Comparison of ENCODE assay signal across 23 cellular contexts in the genomic region with DNA sequence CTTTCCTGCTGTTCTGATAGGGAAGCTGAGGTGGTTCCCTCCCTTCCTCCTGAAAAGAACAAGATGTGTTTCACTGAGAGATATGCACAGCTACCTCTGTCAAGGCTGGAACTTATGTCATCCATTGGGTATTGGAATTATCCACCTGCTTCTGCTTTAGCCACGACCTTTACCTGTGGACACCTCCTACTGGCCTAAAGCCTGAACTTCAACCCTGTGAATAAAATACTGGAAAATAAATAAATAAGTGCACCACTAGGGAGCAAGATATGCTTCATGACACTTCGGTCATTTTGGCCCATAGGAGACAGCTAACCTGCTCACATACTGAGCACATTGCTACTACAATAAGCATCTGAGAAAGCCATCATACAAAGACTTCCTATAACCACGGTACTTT.
DNase-seq lines count a peak whose midpoint lies in the region; ATAC-seq and TF ChIP-seq lines count a peak whose summit lies in the region.
"Had no signal": no experiment of that assay in that cellular context is flagged by ENCODE, and none has a peak within 500 bp of the region (broad histone marks: within the 10 kb centered on the region; RNA-seq: fewer than 3 reads in every experiment).

No MANE protein-coding gene starts in this region.

- H3K36me3 ChIP-seq in PC-3 (ENCODE audit: low read depth, low read length), result no peaks in the 10 kb centered on the region
- no peaks in the 10 kb centered on the region for H3K36me3 ChIP-seq in adrenal gland (replicated peaks in 1 of 2)
- H3K36me3 ChIP-seq: gastroesophageal sphincter, lower lobe of right lung, SJCRH30, tibial artery had no signal

- CTCF ChIA-PET in PC-3 (lab: Charles Lee), result no interaction called here

- H3K79me2 ChIP-seq in PC-3 (ENCODE audit: low read length), result no peaks in the 10 kb centered on the region

- no peak for ATAC-seq in PC-3
- ATAC-seq: gastroesophageal sphincter; lower lobe of right lung; naive thymus-derived CD8-positive, alpha-beta T cell; stimulated activated naive B cell treated with anti-CD40 and anti-IgM and Interleukin-4, amounts not matched to agents 10 μg/mL and 1 μg/mL and 100 μg/mL, for 72 hours had no signal

- peaks cover 19% of the 10 kb centered on the region for H3K9me3 Mint-ChIP-seq in mesothelial cell of epicardium

- peaks cover 6% of the 10 kb centered on the region for H3K27me3 Mint-ChIP-seq in mesothelial cell of epicardium (ENCODE audit: low read depth)
- H3K27me3 Mint-ChIP-seq: IgD-negative memory B cell; stimulated activated naive B cell treated with anti-CD40 and anti-IgM and Interleukin-4, amounts not matched to agents 10 μg/mL and 1 μg/mL and 100 μg/mL, for 72 hours had no signal

- no peak overlapping the region for H3K9ac ChIP-seq in PC-3 (ENCODE audit: low read length)

- H3K4me2 ChIP-seq in PC-3 (ENCODE audit: low read length), result no peak overlapping the region

- 75 to 82% (median 76%) methylated on average over 3 of the region's 3 CpGs for WGBS in adrenal gland, 4 donors

- TF ChIP-seq CTCF in PC-3 (conservative IDR thresholded peaks at IDR 0.05; ENCODE audit: low read depth, low read length) (peak; percentile 36), mesothelial cell of epicardium (IDR thresholded peaks at IDR 0.05; ENCODE audit: unreplicated experiment) (peak; percentile 32), adrenal gland (IDR thresholded peaks at IDR 0.05) (no peak)

- no peaks in the 10 kb centered on the region for H3K4me1 Mint-ChIP-seq in mesothelial cell of epicardium
- H3K4me1 Mint-ChIP-seq: CD14-positive monocyte; IgD-negative memory B cell; naive thymus-derived CD8-positive, alpha-beta T cell; stimulated activated naive B cell treated with anti-CD40 and anti-IgM and Interleukin-4, amounts not matched to agents 10 μg/mL and 1 μg/mL and 100 μg/mL, for 72 hours had no signal

- no TSS peak for BruUV-seq in PC-3 (replicated peaks; lab: Mats Ljungman, UMichigan)

- H3K36me3 Mint-ChIP-seq in mesothelial cell of epicardium, result no peaks in the 10 kb centered on the region
- H3K36me3 Mint-ChIP-seq: CD14-positive monocyte; IgD-negative memory B cell; naive thymus-derived CD8-positive, alpha-beta T cell; stimulated activated naive B cell treated with anti-CD40 and anti-IgM and Interleukin-4, amounts not matched to agents 10 μg/mL and 1 μg/mL and 100 μg/mL, for 72 hours had no signal

- H3K27ac ChIP-seq in PC-3 (ENCODE audit: low read length) (no peak overlapping the region), adrenal gland (no peak overlapping the region)
- H3K27ac ChIP-seq: gastroesophageal sphincter, lower lobe of right lung, SJCRH30, tibial artery had no signal

- no peaks in the 10 kb centered on the region for H4K20me1 ChIP-seq in PC-3 (ENCODE audit: low read length)

- H3K4me3 ChIP-seq in PC-3 (ENCODE audit: low read length) (no peak overlapping the region), adrenal gland (no peak overlapping the region)
- H3K4me3 ChIP-seq: gastroesophageal sphincter, lower lobe of right lung, SJCRH30, tibial artery had no signal

- H3K9me3 ChIP-seq in PC-3 (ENCODE audit: low read length) (no peaks in the 10 kb centered on the region), adrenal gland (replicated peaks in 1 of 3) (peaks cover 0 to 6% (median 0%) of the 10 kb centered on the region in 3 donors)
- H3K9me3 ChIP-seq: gastroesophageal sphincter, lower lobe of right lung, SJCRH30, tibial artery had no signal

- no peaks in the 10 kb centered on the region for H3K4me1 ChIP-seq in PC-3 (ENCODE audit: insufficient read depth, low read length)
- no peaks in the 10 kb centered on the region for H3K4me1 ChIP-seq in adrenal gland (replicated peaks in 1 of 2)
- H3K4me1 ChIP-seq: gastroesophageal sphincter, lower lobe of right lung, tibial artery had no signal

- intact Hi-C loops in PC-3 (cut with micrococcal nuclease) (no loop called here), adrenal gland (cut with DNase I) (no loop called here)

- no peak overlapping the region for H3K4me3 Mint-ChIP-seq in mesothelial cell of epicardium
- H3K4me3 Mint-ChIP-seq: CD14-positive monocyte; IgD-negative memory B cell; naive thymus-derived CD8-positive, alpha-beta T cell; stimulated activated naive B cell treated with anti-CD40 and anti-IgM and Interleukin-4, amounts not matched to agents 10 μg/mL and 1 μg/mL and 100 μg/mL, for 72 hours had no signal

- no peaks in the 10 kb centered on the region for H3F3A ChIP-seq in PC-3 (ENCODE audit: low read length, unreplicated experiment)

- H2AFZ ChIP-seq in PC-3 (ENCODE audit: low read length), result no peak overlapping the region

- POLR2A ChIA-PET in PC-3 (lab: Charles Lee; ENCODE audit: unreplicated experiment), result no interaction called here

- no peak for TF ChIP-seq POLR2A in adrenal gland (IDR thresholded peaks at IDR 0.05)

- no peaks in the 10 kb centered on the region for H3K9me2 ChIP-seq in PC-3 (replicated peaks; ENCODE audit: low read length)

- H3K27me3 ChIP-seq in PC-3 (ENCODE audit: low read length) (no peaks in the 10 kb centered on the region), adrenal gland (no peaks in the 10 kb centered on the region)
- H3K27me3 ChIP-seq: gastroesophageal sphincter, tibial artery had no signal

- DNase-seq in DMS 273 (lab: John Stamatoyannopoulos, UW; ENCODE audit: unreplicated experiment) (peak; percentile 15), DMS 273 treated with DMSO at 0.1 percent for 48 hours (lab: John Stamatoyannopoulos, UW) (no peak), HT1080 (ENCODE audit: low read depth) (peak; percentile 9), PC-3 (peak; percentile 18), mesothelial cell of epicardium (ENCODE audit: low spot score in 2 of 2, unreplicated experiment in 2 of 2) (no peak), adrenal gland (no peak), AG08395 (ENCODE audit: low spot score) (no peak), epidermal melanocyte (ENCODE audit: insufficient read length, low spot score) (no peak)
- DNase-seq: 8988T; activated CD4-positive, alpha-beta T cell treated with anti-CD3 and anti-CD28 coated beads for 1 hour; activated gamma-delta T cell; anterior cingulate cortex; HCEC 1CT; lower lobe of right lung; naive thymus-derived CD8-positive, alpha-beta T cell; NCI-H1436 treated with DMSO at 0.1 percent for 48 hours; stimulated activated CD4-positive, alpha-beta T cell treated with anti-CD3 and anti-CD28 coated beads, Interleukin-12 subunit alpha, Interleukin-12 subunit beta, amount 100 ng/mL, for 4 hours; stimulated activated naive B cell treated with anti-CD40 and anti-IgM and Interleukin-4, amounts not matched to agents 10 μg/mL and 1 μg/mL and 100 μg/mL, for 72 hours; tibial artery had no signal

- no peak overlapping the region for H3K27ac Mint-ChIP-seq in mesothelial cell of epicardium
- H3K27ac Mint-ChIP-seq: CD14-positive monocyte; IgD-negative memory B cell; naive thymus-derived CD8-positive, alpha-beta T cell; stimulated activated naive B cell treated with anti-CD40 and anti-IgM and Interleukin-4, amounts not matched to agents 10 μg/mL and 1 μg/mL and 100 μg/mL, for 72 hours had no signal

Comparison
In these comparisons a context has a peak if more than half of its experiments do, and no peak if none do; other contexts are left out.
1. DNase-seq: peak in DMS 273 (single experiment), HT1080 (single experiment) and PC-3 (single experiment); none in DMS 273 treated with DMSO at 0.1 percent for 48 hours (single experiment), mesothelial cell of epicardium (0 of 2), adrenal gland (0 of 7), AG08395 (single experiment) and epidermal melanocyte (single experiment).
2. CTCF ChIP-seq: peak in PC-3 (single experiment) and mesothelial cell of epicardium (single experiment); none in adrenal gland (0 of 6).